ENCODE assay signal across 8 cellular contexts in genomic region chr16:56632160-56632847, GRCh38.
A peak's percentile ranks its signal among the peaks of the same experiment; 100 is the strongest.
DNase-seq lines count a peak whose midpoint lies in the region; ATAC-seq and TF ChIP-seq lines count a peak whose summit lies in the region.

Gene MT1M, plus strand, starts transcription at chr16:56632659. Its CDS starts 73 bp downstream, at chr16:56632732.

- ATAC-seq in GM21528 (IDR thresholded peaks at IDR 0.05; ENCODE audit: low FRiP score, unreplicated experiment) (no peak), HG03280 (IDR thresholded peaks at IDR 0.05; ENCODE audit: unreplicated experiment) (no peak)

- no peaks in the 10 kb centered on the region for H3K9me3 ChIP-seq in HAP-1

- peaks cover 18% of the 10 kb centered on the region for H3K4me1 ChIP-seq in HAP-1

- no peak for TF ChIP-seq CTCF in retinal pigment epithelial cell (conservative IDR thresholded peaks at IDR 0.05; ENCODE audit: low read depth, low read length)

- peak within 1 kb of the TSS; percentile 36 for H3K4me3 ChIP-seq in HAP-1
- H3K4me3 ChIP-seq in retinal pigment epithelial cell (ENCODE audit: low read length), result peak within 1 kb of the TSS; percentile 39

- DNase-seq in HAP-1 (ENCODE audit: low spot score in 2 of 2), result peak; percentile 54 to 71
- peak in 38 of 56 donors; percentile 20 to 71 (median 41) for DNase-seq in amygdala (lab: John Stamatoyannopoulos, UW)
- DNase-seq in hypothalamus (lab: John Stamatoyannopoulos, UW), result peak in 36 of 51 donors; percentile 28 to 80 (median 60)
- no peak for DNase-seq in retinal pigment epithelial cell (ENCODE audit: low read depth)
- no peak for DNase-seq in activated gamma-delta T cell (lab: John Stamatoyannopoulos, UW)
- no peak for DNase-seq in NCI-H2107 (lab: John Stamatoyannopoulos, UW)

- in situ Hi-C loops in HAP-1 (cut with MboI; ENCODE audit: low sequenced_read_pairs), result no loop called here

- H3K27me3 ChIP-seq in HAP-1 (ENCODE audit: low read depth), result no peaks in the 10 kb centered on the region

- H3K36me3 ChIP-seq in HAP-1 (replicated peaks), result no peaks in the 10 kb centered on the region

Comparison
In these comparisons a context has a peak if more than half of its experiments do, and no peak if none do; other contexts are left out.
1. DNase-seq: peak in HAP-1 (2 of 2), amygdala (38 of 56) and hypothalamus (36 of 51); none in retinal pigment epithelial cell (single experiment), activated gamma-delta T cell (single experiment) and NCI-H2107 (single experiment).